14 cellular contexts compared by ENCODE assay signal in genomic region chr15:74251187-74251811, GRCh38. TPM values are rescaled to one million over a fixed set of nuclear protein-coding genes. Genes with fewer than 3 reads are reported as not detected.
A peak's percentile ranks its signal among the peaks of the same experiment; 100 is the strongest.
DNase-seq lines count a peak whose midpoint lies in the region; ATAC-seq and TF ChIP-seq lines count a peak whose summit lies in the region.
"Had no signal": no experiment of that assay in that cellular context is flagged by ENCODE, and none has a peak within 500 bp of the region (broad histone marks: within the 10 kb centered on the region; RNA-seq: fewer than 3 reads in every experiment).

No MANE protein-coding gene starts in this region.

- no peak overlapping the region for H3K27ac ChIP-seq in RWPE2 (ENCODE audit: poor library complexity, severe bottlenecking)
- H3K27ac ChIP-seq in osteoblast (ENCODE audit: low read depth, low read length): no peak overlapping the region
- H3K27ac ChIP-seq in WERI-Rb-1: no peak overlapping the region
- H3K27ac ChIP-seq: neural progenitor cell had no signal

- H4K20me1 ChIP-seq in osteoblast (ENCODE audit: insufficient read depth, low read length): no peaks in the 10 kb centered on the region

- H3K36me3 ChIP-seq in RWPE2 (ENCODE audit: low read depth) (no peaks in the 10 kb centered on the region), osteoblast (ENCODE audit: insufficient read depth, low read length) (no peaks in the 10 kb centered on the region), WERI-Rb-1 (no peaks in the 10 kb centered on the region)
- H3K36me3 ChIP-seq: neural progenitor cell had no signal

- H3K4me3 ChIP-seq in RWPE2 (ENCODE audit: severe bottlenecking): no peak overlapping the region
- no peak overlapping the region for H3K4me3 ChIP-seq in osteoblast (ENCODE audit: insufficient read depth, low read length)
- H3K4me3 ChIP-seq in WERI-Rb-1 (ENCODE audit: low read depth, low read length): no peak overlapping the region
- H3K4me3 ChIP-seq: neural progenitor cell had no signal

- TF ChIP-seq POLR2A in erythroblast (IDR thresholded peaks at IDR 0.05; ENCODE audit: low read length): no peak

- no peaks in the 10 kb centered on the region for H3K27me3 ChIP-seq in RWPE2 (ENCODE audit: insufficient read depth, poor library complexity, severe bottlenecking)
- H3K27me3 ChIP-seq in osteoblast (ENCODE audit: insufficient read depth, low read length): peaks cover 10% of the 10 kb centered on the region
- H3K27me3 ChIP-seq in WERI-Rb-1 (ENCODE audit: insufficient read depth, low read depth, severe bottlenecking): no peaks in the 10 kb centered on the region
- H3K27me3 ChIP-seq: neural progenitor cell had no signal

- TF ChIP-seq CTCF in RWPE2 (IDR thresholded peaks at IDR 0.05; ENCODE audit: poor library complexity, severe bottlenecking) (no peak), osteoblast (IDR thresholded peaks at IDR 0.05; ENCODE audit: extremely low read depth, low read depth, low read length) (no peak), WERI-Rb-1 (IDR thresholded peaks at IDR 0.05; ENCODE audit: low read depth, low read length) (no peak)

- no peaks in the 10 kb centered on the region for H3K4me1 ChIP-seq in RWPE2 (ENCODE audit: insufficient read depth, poor library complexity, severe bottlenecking)
- peaks cover 21% of the 10 kb centered on the region for H3K4me1 ChIP-seq in osteoblast (ENCODE audit: insufficient read depth, low read length)

- peak; percentile 26 for ATAC-seq in RWPE2 (ENCODE audit: low read depth)
- peak; percentile 98 for ATAC-seq in Right ventricle myocardium inferior
- no peak for ATAC-seq in GM21367 (IDR thresholded peaks at IDR 0.05; ENCODE audit: unreplicated experiment)
- no peak for ATAC-seq in HG03521 (IDR thresholded peaks at IDR 0.05; ENCODE audit: unreplicated experiment)
- ATAC-seq: effector memory CD8-positive, alpha-beta T cell; left colon had no signal

- H3K9me3 ChIP-seq in RWPE2 (ENCODE audit: severe bottlenecking) (no peaks in the 10 kb centered on the region), osteoblast (ENCODE audit: low read depth, low read length) (no peaks in the 10 kb centered on the region), WERI-Rb-1 (ENCODE audit: severe bottlenecking) (no peaks in the 10 kb centered on the region)

- H3K4me2 ChIP-seq in osteoblast (ENCODE audit: insufficient read depth, low read length): no peak overlapping the region
- H3K4me2 ChIP-seq: neural progenitor cell had no signal

- no peak overlapping the region for H2AFZ ChIP-seq in osteoblast (ENCODE audit: low read length)
- H2AFZ ChIP-seq: neural progenitor cell had no signal

- intact Hi-C loops in Right ventricle myocardium inferior (cut with DNase I): loop anchor here (1.0 to 5.0 kb wide), 2 partner anchors 51 to 94 kb away; no protein-coding TSS in a partner anchor

- H3K79me2 ChIP-seq in osteoblast (ENCODE audit: insufficient read depth, low read length): no peaks in the 10 kb centered on the region

- DNase-seq in Ammon's horn (ENCODE audit: low spot score) (peak; percentile 84), RWPE2 (ENCODE audit: low spot score) (no peak), Right ventricle myocardium inferior (ENCODE audit: missing footprints) (peak; percentile 89), osteoblast (ENCODE audit: insufficient read length, low spot score, missing footprints) (peak; percentile 64), erythroblast (lab: John Stamatoyannopoulos, UW) (no peak), WERI-Rb-1 (no peak)
- DNase-seq: activated CD8-positive, alpha-beta memory T cell treated with anti-CD3 and anti-CD28 coated beads, Interleukin-2, amount 50 U/mL, for 48 hours; effector memory CD8-positive, alpha-beta T cell; left colon; NCI-H524 treated with DMSO at 0.1 percent for 48 hours had no signal

RNA-seq across cellular contexts. Expression of gene CCDC33, which starts 15.2 kb away (rescaled TPM):
- total RNA-seq in Right ventricle myocardium inferior (not detected), osteoblast (0.29 TPM in 1 of 2 replicates, not detected in the other)
- total RNA-seq: B cell had no signal

RNA-seq across cellular contexts. Expression of gene STRA6, which starts 48.7 kb away (rescaled TPM):
- total RNA-seq in Right ventricle myocardium inferior (not detected), osteoblast (under 0.01 and 0.36 TPM in 2 replicates)
- total RNA-seq: B cell, left colon had no signal

Comparison
In these comparisons a context has a peak if more than half of its experiments do, and no peak if none do; other contexts are left out.
1. DNase-seq: peak in Ammon's horn (single experiment), Right ventricle myocardium inferior (single experiment) and osteoblast (single experiment); none in RWPE2 (single experiment), erythroblast (0 of 2) and WERI-Rb-1 (single experiment).
2. ATAC-seq: peak in RWPE2 (single experiment) and Right ventricle myocardium inferior (single experiment); none in GM21367 (single experiment) and HG03521 (single experiment).